14 cellular contexts compared by ENCODE assay signal in genomic region chr3:51978143-51978502, GRCh38. TPM values are rescaled to one million over a fixed set of nuclear protein-coding genes. Genes with fewer than 3 reads are reported as not detected.
A peak's percentile ranks its signal among the peaks of the same experiment; 100 is the strongest.
DNase-seq lines count a peak whose midpoint lies in the region; ATAC-seq and TF ChIP-seq lines count a peak whose summit lies in the region.
"Had no signal": no experiment of that assay in that cellular context is flagged by ENCODE, and none has a peak within 500 bp of the region (broad histone marks: within the 10 kb centered on the region; RNA-seq: fewer than 3 reads in every experiment).

No MANE protein-coding gene starts in this region.

- peaks cover 35 to 56% of the 10 kb centered on the region in 2 donors for H3K4me1 Mint-ChIP-seq in natural killer cell
- peaks cover 42 to 43% of the 10 kb centered on the region in 2 donors for H3K4me1 Mint-ChIP-seq in natural killer cell treated with Interleukin-12 subunit alpha and Interleukin-12 subunit beta and Interleukin-15 and Interleukin-18, amount 100 ng/mL, for 72 hours (ENCODE audit: low read depth in 2 of 2)
- H3K4me1 Mint-ChIP-seq in activated T-helper 2 cell treated with anti-CD3 and anti-CD28 coated beads, Interferon-gamma antibody, Interleukin-2, Interleukin-4, amounts not matched to agents 10 μg/mL and 5 μg/mL and 100 μg/mL, durations not matched to agents 14 hours and 24 hours and 36 hours (ENCODE audit: low read depth): peaks cover 34% of the 10 kb centered on the region

- DNase-seq in natural killer cell (no peak), epithelial cell of prostate (ENCODE audit: low read depth, low spot score) (no peak), NCI-H524 treated with DMSO at 0.1 percent for 48 hours (lab: John Stamatoyannopoulos, UW) (no peak), DMS 273 (lab: John Stamatoyannopoulos, UW; ENCODE audit: unreplicated experiment) (no peak), hepatic stellate cell (ENCODE audit: low spot score) (no peak)
- DNase-seq in natural killer cell treated with Interleukin-12 subunit alpha and Interleukin-12 subunit beta and Interleukin-15 and Interleukin-18, amount 100 ng/mL, for 72 hours (ENCODE audit: low spot score): no peak
- no peak for DNase-seq in activated T-helper 2 cell treated with anti-CD3 and anti-CD28 coated beads, Interferon-gamma antibody, Interleukin-2, Interleukin-4, amounts not matched to agents 10 μg/mL and 5 μg/mL and 100 μg/mL, durations not matched to agents 14 hours and 24 hours and 36 hours (ENCODE audit: low spot score)
- DNase-seq: COR-L47, DND-41, GDM1, GOT3 had no signal

- no peaks in the 10 kb centered on the region for H3K27me3 Mint-ChIP-seq in natural killer cell (ENCODE audit: low read depth in 2 of 2)
- no peaks in the 10 kb centered on the region for H3K27me3 Mint-ChIP-seq in natural killer cell treated with Interleukin-12 subunit alpha and Interleukin-12 subunit beta and Interleukin-15 and Interleukin-18, amount 100 ng/mL, for 72 hours
- no peaks in the 10 kb centered on the region for H3K27me3 Mint-ChIP-seq in activated T-helper 2 cell treated with anti-CD3 and anti-CD28 coated beads, Interferon-gamma antibody, Interleukin-2, Interleukin-4, amounts not matched to agents 10 μg/mL and 5 μg/mL and 100 μg/mL, durations not matched to agents 14 hours and 24 hours and 36 hours (ENCODE audit: low read depth)
- H3K27me3 Mint-ChIP-seq: B cell had no signal

- peak overlapping the region; percentile 61 for H3K27ac ChIP-seq in epithelial cell of prostate
- H3K27ac ChIP-seq: C4-2B had no signal

- intact Hi-C loops in natural killer cell (cut with micrococcal nuclease): no loop called here
- intact Hi-C loops in activated T-helper 2 cell treated with anti-CD3 and anti-CD28 coated beads, Interferon-gamma antibody, Interleukin-2, Interleukin-4, amounts not matched to agents 10 μg/mL and 5 μg/mL and 100 μg/mL, durations not matched to agents 14 hours and 24 hours and 36 hours (cut with micrococcal nuclease): loop anchor here (10.0 kb wide), 1 partner anchor 707 kb away; the partner anchor contains the start of genes GNL3 and PBRM1

- H3K4me3 Mint-ChIP-seq in natural killer cell: no peak overlapping the region
- H3K4me3 Mint-ChIP-seq in natural killer cell treated with Interleukin-12 subunit alpha and Interleukin-12 subunit beta and Interleukin-15 and Interleukin-18, amount 100 ng/mL, for 72 hours: no peak overlapping the region
- no peak overlapping the region for H3K4me3 Mint-ChIP-seq in activated T-helper 2 cell treated with anti-CD3 and anti-CD28 coated beads, Interferon-gamma antibody, Interleukin-2, Interleukin-4, amounts not matched to agents 10 μg/mL and 5 μg/mL and 100 μg/mL, durations not matched to agents 14 hours and 24 hours and 36 hours (ENCODE audit: low read depth)
- H3K4me3 Mint-ChIP-seq: B cell; CD8-positive, alpha-beta T cell had no signal

- H3K9me3 Mint-ChIP-seq in natural killer cell: no peaks in the 10 kb centered on the region
- no peaks in the 10 kb centered on the region for H3K9me3 Mint-ChIP-seq in natural killer cell treated with Interleukin-12 subunit alpha and Interleukin-12 subunit beta and Interleukin-15 and Interleukin-18, amount 100 ng/mL, for 72 hours
- H3K9me3 Mint-ChIP-seq in activated T-helper 2 cell treated with anti-CD3 and anti-CD28 coated beads, Interferon-gamma antibody, Interleukin-2, Interleukin-4, amounts not matched to agents 10 μg/mL and 5 μg/mL and 100 μg/mL, durations not matched to agents 14 hours and 24 hours and 36 hours: no peaks in the 10 kb centered on the region
- H3K9me3 Mint-ChIP-seq: CD8-positive, alpha-beta T cell had no signal

- peak overlapping the region; percentile 52 to 63 for H3K27ac Mint-ChIP-seq in natural killer cell
- H3K27ac Mint-ChIP-seq in natural killer cell treated with Interleukin-12 subunit alpha and Interleukin-12 subunit beta and Interleukin-15 and Interleukin-18, amount 100 ng/mL, for 72 hours: no peak overlapping the region
- peak overlapping the region; percentile 74 for H3K27ac Mint-ChIP-seq in activated T-helper 2 cell treated with anti-CD3 and anti-CD28 coated beads, Interferon-gamma antibody, Interleukin-2, Interleukin-4, amounts not matched to agents 10 μg/mL and 5 μg/mL and 100 μg/mL, durations not matched to agents 14 hours and 24 hours and 36 hours
- H3K27ac Mint-ChIP-seq: B cell had no signal

- ATAC-seq in natural killer cell: no peak
- no peak for ATAC-seq in natural killer cell treated with Interleukin-12 subunit alpha and Interleukin-12 subunit beta and Interleukin-15 and Interleukin-18, amount 100 ng/mL, for 72 hours

- TF ChIP-seq CTCF in natural killer cell (IDR thresholded peaks at IDR 0.05): no peak

- H3K36me3 Mint-ChIP-seq in natural killer cell: no peaks in the 10 kb centered on the region
- H3K36me3 Mint-ChIP-seq in natural killer cell treated with Interleukin-12 subunit alpha and Interleukin-12 subunit beta and Interleukin-15 and Interleukin-18, amount 100 ng/mL, for 72 hours: no peaks in the 10 kb centered on the region
- peaks cover 6% of the 10 kb centered on the region for H3K36me3 Mint-ChIP-seq in activated T-helper 2 cell treated with anti-CD3 and anti-CD28 coated beads, Interferon-gamma antibody, Interleukin-2, Interleukin-4, amounts not matched to agents 10 μg/mL and 5 μg/mL and 100 μg/mL, durations not matched to agents 14 hours and 24 hours and 36 hours (ENCODE audit: low read depth)

RNA-seq across cellular contexts. Expression of gene ABHD14A, which starts 3.3 kb away (rescaled TPM):
- 10 to 100 TPM; 12.0 to 14.7 (median 13.4) TPM for total RNA-seq in natural killer cell
- total RNA-seq in natural killer cell treated with Interleukin-12 subunit alpha and Interleukin-12 subunit beta and Interleukin-15 and Interleukin-18, amount 100 ng/mL, for 72 hours: 10 to 100 TPM in 1 of 2 donors, 1 to 10 TPM in 1; 8.7 to 13.1 TPM
- 13.5 and 15.9 TPM in 2 replicates for total RNA-seq in activated T-helper 2 cell treated with anti-CD3 and anti-CD28 coated beads, Interferon-gamma antibody, Interleukin-2, Interleukin-4, amounts not matched to agents 10 μg/mL and 5 μg/mL and 100 μg/mL, durations not matched to agents 14 hours and 24 hours and 36 hours

RNA-seq across cellular contexts. Expression of gene ABHD14B, which starts 4.3 kb away (rescaled TPM):
- total RNA-seq in natural killer cell: 10 to 100 TPM; 32.8 to 42.2 (median 34.2) TPM
- total RNA-seq in natural killer cell treated with Interleukin-12 subunit alpha and Interleukin-12 subunit beta and Interleukin-15 and Interleukin-18, amount 100 ng/mL, for 72 hours: 10 to 100 TPM; 28.0 to 33.2 TPM
- total RNA-seq in activated T-helper 2 cell treated with anti-CD3 and anti-CD28 coated beads, Interferon-gamma antibody, Interleukin-2, Interleukin-4, amounts not matched to agents 10 μg/mL and 5 μg/mL and 100 μg/mL, durations not matched to agents 14 hours and 24 hours and 36 hours: 49.2 and 51.6 TPM in 2 replicates

RNA-seq across cellular contexts. Expression of gene ACY1, which starts 5.2 kb away (rescaled TPM):
- total RNA-seq in natural killer cell: 10 to 100 TPM in 2 of 3 donors, 1 to 10 TPM in 1; 8.4 to 19.5 (median 13.8) TPM
- total RNA-seq in natural killer cell treated with Interleukin-12 subunit alpha and Interleukin-12 subunit beta and Interleukin-15 and Interleukin-18, amount 100 ng/mL, for 72 hours: 10 to 100 TPM; 22.4 to 42.6 TPM
- total RNA-seq in activated T-helper 2 cell treated with anti-CD3 and anti-CD28 coated beads, Interferon-gamma antibody, Interleukin-2, Interleukin-4, amounts not matched to agents 10 μg/mL and 5 μg/mL and 100 μg/mL, durations not matched to agents 14 hours and 24 hours and 36 hours: 62.8 and 64.6 TPM in 2 replicates

RNA-seq across cellular contexts. Expression of gene PCBP4, which starts 10.9 kb away (rescaled TPM):
- 10 to 100 TPM; 15.0 to 24.7 (median 18.4) TPM for total RNA-seq in natural killer cell
- total RNA-seq in natural killer cell treated with Interleukin-12 subunit alpha and Interleukin-12 subunit beta and Interleukin-15 and Interleukin-18, amount 100 ng/mL, for 72 hours: 1 to 10 TPM; 7.9 to 8.4 TPM
- 21.1 and 23.8 TPM in 2 replicates for total RNA-seq in activated T-helper 2 cell treated with anti-CD3 and anti-CD28 coated beads, Interferon-gamma antibody, Interleukin-2, Interleukin-4, amounts not matched to agents 10 μg/mL and 5 μg/mL and 100 μg/mL, durations not matched to agents 14 hours and 24 hours and 36 hours

RNA-seq across cellular contexts. Expression of gene RPL29, which starts 17.6 kb away (rescaled TPM):
- total RNA-seq in natural killer cell: 100 to 1,000 TPM; 486 to 819 (median 797) TPM
- 100 to 1,000 TPM; 598 to 910 TPM for total RNA-seq in natural killer cell treated with Interleukin-12 subunit alpha and Interleukin-12 subunit beta and Interleukin-15 and Interleukin-18, amount 100 ng/mL, for 72 hours
- total RNA-seq in activated T-helper 2 cell treated with anti-CD3 and anti-CD28 coated beads, Interferon-gamma antibody, Interleukin-2, Interleukin-4, amounts not matched to agents 10 μg/mL and 5 μg/mL and 100 μg/mL, durations not matched to agents 14 hours and 24 hours and 36 hours: 1,666 and 1,693 TPM in 2 replicates

Comparison
In these comparisons a context has a peak if more than half of its experiments do, and no peak if none do; other contexts are left out.
1. H3K27ac Mint-ChIP-seq: peak in natural killer cell (2 of 2) and activated T-helper 2 cell treated with anti-CD3 and anti-CD28 coated beads, Interferon-gamma antibody, Interleukin-2, Interleukin-4, amounts not matched to agents 10 μg/mL and 5 μg/mL and 100 μg/mL, durations not matched to agents 14 hours and 24 hours and 36 hours (single experiment); none in natural killer cell treated with Interleukin-12 subunit alpha and Interleukin-12 subunit beta and Interleukin-15 and Interleukin-18, amount 100 ng/mL, for 72 hours (0 of 2).